Comparison of ENCODE assay signal across 13 cellular contexts in genomic region chr11:119759324-119759723, GRCh38. TPM values are rescaled to one million over a fixed set of nuclear protein-coding genes. Genes with fewer than 3 reads are reported as not detected.
A peak's percentile ranks its signal among the peaks of the same experiment; 100 is the strongest.
DNase-seq lines count a peak whose midpoint lies in the region; ATAC-seq and TF ChIP-seq lines count a peak whose summit lies in the region.
"Had no signal": no experiment of that assay in that cellular context is flagged by ENCODE, and none has a peak within 500 bp of the region (broad histone marks: within the 10 kb centered on the region; RNA-seq: fewer than 3 reads in every experiment).

No MANE protein-coding gene starts in this region.

- H3K4me3 ChIP-seq in IMR-90 (ENCODE audit: insufficient read depth, low read depth, low read length) (no peak overlapping the region), mesenchymal stem cell (ENCODE audit: insufficient read depth in 1 of 2, low read depth in 1 of 2, low read length in 2 of 2) (peak overlapping the region in 1 of 2 experiments; percentile 39)
- H3K4me3 ChIP-seq: gastroesophageal sphincter, HAP-1 had no signal

- no peak overlapping the region for H4K8ac ChIP-seq in IMR-90 (ENCODE audit: low read depth in 2 of 2, low read length in 2 of 2)
- no peak overlapping the region for H4K8ac ChIP-seq in mesenchymal stem cell (ENCODE audit: low read length)

- H2BK20ac ChIP-seq in IMR-90 (ENCODE audit: low read depth, low read length): no peak overlapping the region

- intact Hi-C loops in IMR-90 (cut with micrococcal nuclease): no loop called here

- dilution Hi-C loops in IMR-90 (cut with HindIII; ENCODE audit: low sequenced_read_pairs, unreplicated experiment): no loop called here

- H3K4me1 Mint-ChIP-seq in WTC11: peaks cover 24% of the 10 kb centered on the region

- H3K79me1 ChIP-seq in IMR-90 (ENCODE audit: low read depth in 1 of 2, low read length in 2 of 2) (no peaks in the 10 kb centered on the region), mesenchymal stem cell (replicated peaks; ENCODE audit: low read length, poor library complexity, severe bottlenecking) (no peaks in the 10 kb centered on the region)

- no peaks in the 10 kb centered on the region for H3K9me3 Mint-ChIP-seq in WTC11
- no peaks in the 10 kb centered on the region for H3K9me3 Mint-ChIP-seq in activated naive CD4-positive, alpha-beta T cell treated with anti-CD3 and anti-CD28 coated beads, Interleukin-2, amount 50 U/mL, for 72 hours
- H3K9me3 Mint-ChIP-seq: T-helper 2 cell treated with Interferon-gamma antibody and Interleukin-4, amounts not matched to agents 5 μg/mL and 100 μg/mL, for 36 hours had no signal

- no peak for TF ChIP-seq RAD21 in IMR-90 (IDR thresholded peaks at IDR 0.05; ENCODE audit: low read length)

- H3K27ac Mint-ChIP-seq in WTC11: no peak overlapping the region
- no peak overlapping the region for H3K27ac Mint-ChIP-seq in activated naive CD4-positive, alpha-beta T cell treated with anti-CD3 and anti-CD28 coated beads, Interleukin-2, amount 50 U/mL, for 72 hours
- H3K27ac Mint-ChIP-seq: activated naive CD8-positive, alpha-beta T cell; T-helper 2 cell treated with Interferon-gamma antibody and Interleukin-4, amounts not matched to agents 5 μg/mL and 100 μg/mL, for 36 hours had no signal

- POLR2A ChIA-PET in IMR-90 (lab: Charles Lee; ENCODE audit: unreplicated experiment): no interaction called here
- POLR2A ChIA-PET in WTC11 (lab: Charles Lee): no interaction called here

- H2AK5ac ChIP-seq in IMR-90 (ENCODE audit: low read depth, low read length) (no peak overlapping the region), mesenchymal stem cell (ENCODE audit: low read length, severe bottlenecking) (no peak overlapping the region)

- no peak overlapping the region for H2BK120ac ChIP-seq in IMR-90 (ENCODE audit: low read depth, low read length)
- H2BK120ac ChIP-seq in mesenchymal stem cell (ENCODE audit: low read depth, low read length): no peak overlapping the region

- no peak overlapping the region for H3K4ac ChIP-seq in IMR-90 (ENCODE audit: low read depth, low read length)
- no peak overlapping the region for H3K4ac ChIP-seq in mesenchymal stem cell (ENCODE audit: low read depth in 1 of 2, low read length in 2 of 2)

- H3K27ac ChIP-seq in IMR-90 (ENCODE audit: insufficient read depth, low read length) (no peak overlapping the region), mesenchymal stem cell (ENCODE audit: low read length, poor library complexity, severe bottlenecking) (no peak overlapping the region)
- H3K27ac ChIP-seq: gastroesophageal sphincter had no signal

- no peak for TF ChIP-seq POLR2A in IMR-90 (IDR thresholded peaks at IDR 0.05; ENCODE audit: low read depth, low read length)

- TF ChIP-seq CTCF in IMR-90 (conservative IDR thresholded peaks at IDR 0.05; ENCODE audit: low read depth, low read length) (no peak), WTC11 (IDR thresholded peaks at IDR 0.05) (no peak)

- no peaks in the 10 kb centered on the region for H3K36me3 ChIP-seq in IMR-90 (ENCODE audit: control insufficient read depth, insufficient read depth, low read length)
- no peaks in the 10 kb centered on the region for H3K36me3 ChIP-seq in mesenchymal stem cell (ENCODE audit: control insufficient read depth in 1 of 2, insufficient read depth in 2 of 2, low read depth in 1 of 2, low read length in 2 of 2)
- H3K36me3 ChIP-seq: gastroesophageal sphincter, HAP-1 had no signal

- H4K20me1 ChIP-seq in IMR-90 (ENCODE audit: insufficient read depth, low read length): no peaks in the 10 kb centered on the region

- H3K56ac ChIP-seq in IMR-90 (ENCODE audit: extremely low read depth, insufficient read depth, low read length): no peak overlapping the region

- no peak overlapping the region for H4K5ac ChIP-seq in IMR-90 (ENCODE audit: low read depth, low read length)

- H3K4me1 ChIP-seq in IMR-90 (ENCODE audit: control insufficient read depth, insufficient read depth, low read length) (no peaks in the 10 kb centered on the region), mesenchymal stem cell (ENCODE audit: control insufficient read depth, insufficient read depth, low read depth, low read length) (peaks cover 6% of the 10 kb centered on the region)
- H3K4me1 ChIP-seq: HAP-1 had no signal

- H2AK9ac ChIP-seq in IMR-90 (replicated peaks; ENCODE audit: low read depth, low read length, poor library complexity): peak overlapping the region; percentile 56

- H3K18ac ChIP-seq in IMR-90 (ENCODE audit: low read depth, low read length) (no peak overlapping the region), mesenchymal stem cell (ENCODE audit: low read depth in 1 of 2, low read length in 2 of 2) (no peak overlapping the region)

- H3K9ac ChIP-seq in IMR-90 (ENCODE audit: low read depth, low read length): no peak overlapping the region
- H3K9ac ChIP-seq in mesenchymal stem cell (ENCODE audit: low read length): no peak overlapping the region

- H3K9me1 ChIP-seq in IMR-90 (ENCODE audit: insufficient read depth, low read length): no peaks in the 10 kb centered on the region

- H2BK12ac ChIP-seq in mesenchymal stem cell (ENCODE audit: low read length in 2 of 2): no peak overlapping the region

- H2BK5ac ChIP-seq in IMR-90 (ENCODE audit: low read depth, low read length, poor library complexity, severe bottlenecking): no peak overlapping the region
- no peak overlapping the region for H2BK5ac ChIP-seq in mesenchymal stem cell (ENCODE audit: low read depth, low read length, poor library complexity, severe bottlenecking)

- H3K23ac ChIP-seq in IMR-90 (ENCODE audit: low read depth, low read length) (no peak overlapping the region), mesenchymal stem cell (ENCODE audit: low read length in 2 of 2) (no peak overlapping the region)

- ATAC-seq in IMR-90 (ENCODE audit: low read depth): peak; percentile 54; the same call in 1 of the 2 replicates
- ATAC-seq in WTC11: peak; percentile 41
- no peak for ATAC-seq in activated naive CD4-positive, alpha-beta T cell treated with anti-CD3 and anti-CD28 coated beads, Interleukin-2, amount 50 U/mL, for 72 hours
- ATAC-seq in GM18858 (IDR thresholded peaks at IDR 0.05; ENCODE audit: unreplicated experiment): no peak
- ATAC-seq: gastroesophageal sphincter had no signal

- no peak overlapping the region for H3K4me3 Mint-ChIP-seq in WTC11
- H3K4me3 Mint-ChIP-seq: activated naive CD8-positive, alpha-beta T cell; T-helper 2 cell treated with Interferon-gamma antibody and Interleukin-4, amounts not matched to agents 5 μg/mL and 100 μg/mL, for 36 hours had no signal

- no peaks in the 10 kb centered on the region for H3K36me3 Mint-ChIP-seq in WTC11
- no peaks in the 10 kb centered on the region for H3K36me3 Mint-ChIP-seq in activated naive CD4-positive, alpha-beta T cell treated with anti-CD3 and anti-CD28 coated beads, Interleukin-2, amount 50 U/mL, for 72 hours
- H3K36me3 Mint-ChIP-seq: activated naive CD8-positive, alpha-beta T cell had no signal

- H3K14ac ChIP-seq in IMR-90 (replicated peaks; ENCODE audit: low read depth, low read length): no peak overlapping the region
- H3K14ac ChIP-seq in mesenchymal stem cell (ENCODE audit: low read length in 2 of 2): no peak overlapping the region

- H3K4me2 ChIP-seq in IMR-90 (ENCODE audit: low read depth, low read length) (no peak overlapping the region), mesenchymal stem cell (ENCODE audit: low read length, poor library complexity, severe bottlenecking) (no peak overlapping the region)

- WGBS in IMR-90 (ENCODE audit: extremely low coverage in 2 of 2, insufficient read length in 1 of 2), 2 experiments: no CpG with 5 or more reads among the region's 8 CpGs
- 64% methylated on average over 7 of the region's 8 CpGs for WGBS in mesenchymal stem cell

- H2AFZ ChIP-seq in IMR-90 (replicated peaks; ENCODE audit: low read length, poor library complexity) (no peak overlapping the region), mesenchymal stem cell (ENCODE audit: low read depth, low read length) (no peak overlapping the region)

- H3K27me3 ChIP-seq in IMR-90 (ENCODE audit: control insufficient read depth, insufficient read depth, low read length): peaks cover 28% of the 10 kb centered on the region
- peaks cover 44 to 47% of the 10 kb centered on the region in 2 experiments for H3K27me3 ChIP-seq in mesenchymal stem cell (ENCODE audit: control insufficient read depth in 1 of 2, insufficient read depth in 1 of 2, low read length in 2 of 2)

- DNase-seq in ELR (ENCODE audit: low read depth): peak; percentile 49
- peak; percentile 6 for DNase-seq in IMR-90
- DNase-seq in WTC11 (ENCODE audit: low spot score): no peak
- DNase-seq in mesenchymal stem cell: peak; percentile 38
- DNase-seq in SHP77 (lab: John Stamatoyannopoulos, UW): no peak
- no peak for DNase-seq in activated naive CD4-positive, alpha-beta T cell treated with anti-CD3 and anti-CD28 coated beads, Interleukin-2, amount 50 U/mL, for 72 hours (ENCODE audit: low spot score in 2 of 2)
- DNase-seq in SK-N-DZ (ENCODE audit: low spot score): no peak
- DNase-seq: MM.1S had no signal

- H2BK15ac ChIP-seq in IMR-90 (ENCODE audit: low read depth, low read length) (no peak overlapping the region), mesenchymal stem cell (ENCODE audit: low read depth, poor library complexity, severe bottlenecking) (peak overlapping the region; percentile 41)

- CTCF ChIA-PET in IMR-90 (lab: Yijun Ruan, JAX): interaction anchor here (1.1 kb wide), 1 partner anchor 29 kb away, joined by 3 read pairs; no protein-coding TSS in a partner anchor
- CTCF ChIA-PET in WTC11 (lab: Charles Lee): interaction anchor here (0.9 to 1.2 kb wide), 2 partner anchors 78 to 137 kb away, joined by 3 read pairs; no protein-coding TSS in a partner anchor

- peaks cover 3% of the 10 kb centered on the region; the same call in 1 of the 2 replicates for H3K27me3 Mint-ChIP-seq in WTC11 (ENCODE audit: low read depth)

- in situ Hi-C loops in IMR-90 (cut with MboI; ENCODE audit: low sequenced_read_pairs): no loop called here

- H4K91ac ChIP-seq in IMR-90 (ENCODE audit: insufficient read depth, low read depth, low read length) (no peak overlapping the region), mesenchymal stem cell (ENCODE audit: low read length) (no peak overlapping the region)

- BruUV-seq in IMR-90 (replicated peaks; lab: Mats Ljungman, UMichigan): no TSS peak

- H3K9me3 ChIP-seq in IMR-90 (ENCODE audit: control insufficient read depth, insufficient read depth, low read length) (0 out of 2 replicates have a peak, but pooled peaks cover 2% of the 10 kb centered on the region), mesenchymal stem cell (ENCODE audit: control insufficient read depth, low read length) (no peaks in the 10 kb centered on the region)
- H3K9me3 ChIP-seq: gastroesophageal sphincter, HAP-1 had no signal

RNA-seq across cellular contexts. Expression of gene NECTIN1, which starts 30.3 kb away (rescaled TPM):
- total RNA-seq in IMR-90 (2012; rRNA removed) (1.7 and 2.3 TPM in 2 replicates), WTC11 (2021) (68.4 to 86.2 TPM (median 69.5 TPM) in 3 replicates)
- 3.0 and 4.2 TPM in 2 replicates for polyA plus RNA-seq in IMR-90 (2012; rRNA removed)
- polyA plus RNA-seq in IMR-90 (2012; cell fraction: cytosol; rRNA removed): 2.8 and 3.4 TPM in 2 replicates
- polyA plus RNA-seq in IMR-90 (2012; cell fraction: nucleus; rRNA removed; ENCODE audit: low replicate concordance): 2.2 and 3.3 TPM in 2 replicates
- polyA plus RNA-seq in mesenchymal stem cell (2013, experiment 1 of 2): 9.7 TPM
- polyA plus RNA-seq in mesenchymal stem cell (2013, experiment 2 of 2): 10.0 TPM
- total RNA-seq in activated naive CD4-positive, alpha-beta T cell treated with anti-CD3 and anti-CD28 coated beads, Interleukin-2, amount 50 U/mL, for 72 hours: 1 to 10 TPM in 1 of 2 donors, under 1 TPM in 1; 0.20 to 2.2 TPM
- polyA plus RNA-seq in SK-N-DZ (2014; cell fraction: cytosol; rRNA removed): 6.1 and 7.1 TPM in 2 replicates
- 3.6 and 3.9 TPM in 2 replicates for polyA plus RNA-seq in SK-N-DZ (2014; cell fraction: nucleus; rRNA removed)

Comparison
In these comparisons a context has a peak if more than half of its experiments do, and no peak if none do; other contexts are left out.
1. DNase-seq: peak in ELR (single experiment), IMR-90 (single experiment) and mesenchymal stem cell (single experiment); none in WTC11 (single experiment), SHP77 (0 of 2), activated naive CD4-positive, alpha-beta T cell treated with anti-CD3 and anti-CD28 coated beads, Interleukin-2, amount 50 U/mL, for 72 hours (0 of 2) and SK-N-DZ (single experiment).
2. ATAC-seq: peak in IMR-90 (single experiment) and WTC11 (single experiment); none in activated naive CD4-positive, alpha-beta T cell treated with anti-CD3 and anti-CD28 coated beads, Interleukin-2, amount 50 U/mL, for 72 hours (0 of 2) and GM18858 (single experiment).
3. RNA of gene NECTIN1, which starts 30.3 kb away (total RNA-seq): 68.4 to 86.2 TPM in WTC11; 1.7 to 2.3 TPM in IMR-90 and 0.20 to 2.2 TPM in activated naive CD4-positive, alpha-beta T cell treated with anti-CD3 and anti-CD28 coated beads, Interleukin-2, amount 50 U/mL, for 72 hours; every median in the first group is over 10 times any median in the second.